In genomic region chr1:101733340-101733739, GRCh38 we compare ENCODE assay signal across 24 cellular contexts.
"Had no signal": no experiment of that assay in that cellular context is flagged by ENCODE, and none has a peak within 500 bp of the region (broad histone marks: within the 10 kb centered on the region; RNA-seq: fewer than 3 reads in every experiment).

No MANE protein-coding gene starts in this region.

- DNase-seq: activated CD4-positive, alpha-beta T cell treated with anti-CD3 and anti-CD28 coated beads for 36 hours; activated CD8-positive, alpha-beta memory T cell treated with anti-CD3 and anti-CD28 coated beads, Interleukin-2, amount 50 U/mL, for 48 hours; activated CD8-positive, alpha-beta T cell treated with anti-CD3 and anti-CD28 coated beads for 36 hours; activated naive CD4-positive, alpha-beta T cell treated with anti-CD3 and anti-CD28 coated beads, Interleukin-2, amount 50 U/mL, for 16 hours; activated naive CD8-positive, alpha-beta T cell treated with anti-CD3 and anti-CD28 coated beads, Interleukin-2, amount 10 ng/mL, durations not matched to agents 7 days and 5 days; activated T-cell treated with anti-CD3 and anti-CD28 coated beads, Interleukin-2, amount 50 U/mL, for 1 hour; adrenal gland; anterior cingulate cortex; KG1; NCI-H1048; NCI-H146; NCI-H187 treated with DMSO at 0.1 percent for 48 hours; NCI-H2081 treated with DMSO at 0.1 percent for 48 hours; NCI-H446; NCI-H524 treated with DMSO at 0.1 percent for 48 hours; NK-92 treated with Interleukin-12 subunit alpha and Interleukin-12 subunit beta, amount 100 ng/mL, for 24 hours; OCI-M1; Right ventricle myocardium superior; SJCRH30; SK-N-SH; T-helper 1 cell; WERI-Rb-1 had no signal

- H3K27ac ChIP-seq: adrenal gland, Peyer's patch, RWPE1, SJCRH30, WERI-Rb-1 had no signal

- H3K4me1 Mint-ChIP-seq: activated CD4-positive, alpha-beta T cell treated with anti-CD3 and anti-CD28 coated beads for 36 hours; activated naive CD8-positive, alpha-beta T cell treated with anti-CD3 and anti-CD28 coated beads, Interleukin-2, amount 10 ng/mL, durations not matched to agents 7 days and 5 days had no signal

- H3K36me3 ChIP-seq: adrenal gland, Peyer's patch, SJCRH30, WERI-Rb-1 had no signal

- H3K4me3 ChIP-seq: adrenal gland, Peyer's patch, SJCRH30 had no signal

- H3K27ac Mint-ChIP-seq: activated CD4-positive, alpha-beta T cell treated with anti-CD3 and anti-CD28 coated beads for 36 hours; activated CD8-positive, alpha-beta T cell treated with anti-CD3 and anti-CD28 coated beads for 36 hours; activated naive CD8-positive, alpha-beta T cell treated with anti-CD3 and anti-CD28 coated beads, Interleukin-2, amount 10 ng/mL, durations not matched to agents 7 days and 5 days had no signal

- H3K9me3 Mint-ChIP-seq: activated CD8-positive, alpha-beta T cell treated with anti-CD3 and anti-CD28 coated beads for 36 hours; activated naive CD8-positive, alpha-beta T cell treated with anti-CD3 and anti-CD28 coated beads, Interleukin-2, amount 10 ng/mL, durations not matched to agents 7 days and 5 days had no signal

- H3K27me3 ChIP-seq: adrenal gland, Peyer's patch, SJCRH30 had no signal

- H3K4me2 ChIP-seq: SK-N-SH had no signal

- ATAC-seq: activated CD4-positive, alpha-beta T cell treated with anti-CD3 and anti-CD28 coated beads for 36 hours; activated CD8-positive, alpha-beta T cell treated with anti-CD3 and anti-CD28 coated beads for 36 hours had no signal

- H3K36me3 Mint-ChIP-seq: activated naive CD8-positive, alpha-beta T cell treated with anti-CD3 and anti-CD28 coated beads, Interleukin-2, amount 10 ng/mL, durations not matched to agents 7 days and 5 days had no signal

- H3K9ac ChIP-seq: SK-N-SH had no signal

- H3K9me3 ChIP-seq: adrenal gland, Peyer's patch, SJCRH30, SK-N-SH had no signal

- H3K4me1 ChIP-seq: adrenal gland, Peyer's patch, SJCRH30 had no signal

- H3K27me3 Mint-ChIP-seq: activated CD8-positive, alpha-beta T cell treated with anti-CD3 and anti-CD28 coated beads for 36 hours; activated naive CD8-positive, alpha-beta T cell treated with anti-CD3 and anti-CD28 coated beads, Interleukin-2, amount 10 ng/mL, durations not matched to agents 7 days and 5 days had no signal

- H3K4me3 Mint-ChIP-seq: activated CD4-positive, alpha-beta T cell treated with anti-CD3 and anti-CD28 coated beads for 36 hours; activated CD8-positive, alpha-beta T cell treated with anti-CD3 and anti-CD28 coated beads for 36 hours; activated naive CD8-positive, alpha-beta T cell treated with anti-CD3 and anti-CD28 coated beads, Interleukin-2, amount 10 ng/mL, durations not matched to agents 7 days and 5 days had no signal
